Comparison of ENCODE assay signal across 9 cellular contexts in the genomic region with DNA sequence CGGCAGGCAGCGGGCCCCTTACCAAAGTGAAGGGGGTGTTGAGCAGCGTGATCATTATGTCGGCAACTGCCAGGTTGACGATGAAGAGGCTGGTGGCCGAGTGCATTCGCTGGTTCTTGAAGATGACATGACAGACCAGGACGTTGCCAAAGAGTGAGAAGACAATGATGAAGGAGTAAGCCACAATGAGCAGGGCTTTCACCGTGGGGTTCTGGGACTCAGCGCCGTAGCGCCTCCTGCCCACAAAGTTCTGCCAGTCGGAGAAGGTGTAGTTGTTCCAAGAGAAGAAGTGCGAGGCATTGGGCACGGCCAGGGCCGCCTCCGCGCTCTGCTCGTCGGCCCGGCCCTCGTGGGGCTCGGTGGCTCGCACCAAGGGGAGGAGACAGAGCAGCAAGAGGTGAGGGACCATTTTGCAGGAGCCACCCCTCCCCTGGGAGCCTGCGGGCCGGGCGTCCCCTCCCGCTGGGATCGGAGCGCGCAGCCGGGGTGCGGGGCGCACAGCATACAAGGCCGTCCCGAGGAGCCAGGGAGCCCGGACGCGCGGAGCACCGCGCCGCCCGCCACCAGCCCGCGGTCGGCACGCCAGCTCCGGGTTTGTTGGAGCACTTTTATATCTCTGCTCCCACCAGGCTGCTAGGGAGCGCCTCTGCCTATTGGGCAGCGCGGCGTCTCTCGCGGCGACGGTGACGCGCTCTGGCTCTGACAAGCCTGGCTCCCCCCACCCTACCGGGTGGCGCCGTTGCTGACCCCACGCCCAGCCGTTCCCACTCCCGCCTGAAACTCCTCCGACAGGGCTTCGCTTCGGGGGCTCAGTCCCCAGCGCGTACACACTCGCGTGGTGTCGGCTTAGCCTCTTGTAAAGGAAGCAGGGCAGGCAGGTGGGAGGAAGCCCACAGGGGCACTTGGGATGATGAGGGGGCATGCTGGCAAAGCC. TPM values are rescaled to one million over a fixed set of nuclear protein-coding genes. Genes with fewer than 3 reads are reported as not detected.
DNase-seq lines count a peak whose midpoint lies in the region; ATAC-seq and TF ChIP-seq lines count a peak whose summit lies in the region.
"Had no signal": no experiment of that assay in that cellular context is flagged by ENCODE, and none has a peak within 500 bp of the region (broad histone marks: within the 10 kb centered on the region; RNA-seq: fewer than 3 reads in every experiment).

A gene (minus strand): TSS at position 581 of the 934 bp plus-strand sequence. CDS start 172 bp downstream, at position 409.

- peak within 1 kb of the TSS in 7 of 10 donors; percentile 12 to 56 (median 36) for H3K4me3 Mint-ChIP-seq in naive thymus-derived CD4-positive, alpha-beta T cell

- peak within 1 kb of the TSS; percentile 14 for H3K4me3 ChIP-seq in epithelial cell of esophagus (ENCODE audit: low read length)
- no peak within 1 kb of the TSS for H3K4me3 ChIP-seq in naive thymus-derived CD4-positive, alpha-beta T cell (ENCODE audit: low read length)

- no peak within 1 kb of the TSS for H3K27ac ChIP-seq in naive thymus-derived CD4-positive, alpha-beta T cell (ENCODE audit: low read depth, low read length)

- H3K9me3 ChIP-seq in naive thymus-derived CD4-positive, alpha-beta T cell (ENCODE audit: control insufficient read depth in 2 of 3, low read length in 3 of 3), result peaks cover 0 to 10% (median 0%) of the 10 kb centered on the region in 3 experiments

- peaks cover 42 to 56% (median 50%) of the 10 kb centered on the region in 5 donors for H3K27me3 Mint-ChIP-seq in naive thymus-derived CD4-positive, alpha-beta T cell

- DNase-seq in AG20443 (ENCODE audit: low spot score) (peak; percentile 60), NCI-H128 (lab: John Stamatoyannopoulos, UW; ENCODE audit: unreplicated experiment) (peak; percentile 18), epithelial cell of esophagus (ENCODE audit: low read depth) (peak; percentile 24), cortex of kidney (lab: John Stamatoyannopoulos, UW) (no peak), globus pallidus (ENCODE audit: low spot score) (no peak)
- no peak for DNase-seq in naive thymus-derived CD4-positive, alpha-beta T cell

- intact Hi-C loops in naive thymus-derived CD4-positive, alpha-beta T cell (cut with micrococcal nuclease), result no loop called here

- H3K36me3 Mint-ChIP-seq in naive thymus-derived CD4-positive, alpha-beta T cell, result peaks cover 2 to 12% (median 7%) of the 10 kb centered on the region in 5 donors

- H3K36me3 ChIP-seq in naive thymus-derived CD4-positive, alpha-beta T cell (ENCODE audit: control insufficient read depth in 2 of 3, insufficient read depth in 3 of 3, low read length in 3 of 3), result no peaks in the 10 kb centered on the region

- ATAC-seq in naive thymus-derived CD4-positive, alpha-beta T cell, result no peak
- no peak for ATAC-seq in GM21528 (IDR thresholded peaks at IDR 0.05; ENCODE audit: low FRiP score, unreplicated experiment)
- ATAC-seq in GM18517 (IDR thresholded peaks at IDR 0.05; ENCODE audit: unreplicated experiment), result no peak

- peaks cover 6 to 14% (median 11%) of the 10 kb centered on the region in 7 donors for H3K4me1 Mint-ChIP-seq in naive thymus-derived CD4-positive, alpha-beta T cell

- H3K9me3 Mint-ChIP-seq in naive thymus-derived CD4-positive, alpha-beta T cell, result peaks cover 0 to 56% (median 11%) of the 10 kb centered on the region in 11 donors

- H3K27me3 ChIP-seq in naive thymus-derived CD4-positive, alpha-beta T cell (ENCODE audit: control insufficient read depth in 2 of 2, insufficient read depth in 2 of 2, low read length in 2 of 2), result no peaks in the 10 kb centered on the region

- H3K4me1 ChIP-seq in naive thymus-derived CD4-positive, alpha-beta T cell (ENCODE audit: control insufficient read depth in 2 of 2, insufficient read depth in 2 of 2, low read length in 2 of 2), result no peaks in the 10 kb centered on the region

- CTCF ChIA-PET in naive thymus-derived CD4-positive, alpha-beta T cell (lab: Charles Lee), result no interaction called here

- TF ChIP-seq CTCF in epithelial cell of esophagus (IDR thresholded peaks at IDR 0.05; ENCODE audit: insufficient read depth, low read depth, low read length, missing control alignments), result no peak

- H3K27ac Mint-ChIP-seq in naive thymus-derived CD4-positive, alpha-beta T cell, result peak within 1 kb of the TSS in 1 of 9 donors; percentile 4

- POLR2A ChIA-PET in naive thymus-derived CD4-positive, alpha-beta T cell (lab: Charles Lee), result no interaction called here

RNA-seq across cellular contexts. Expression of the gene that starts here (rescaled TPM):
- under 1 TPM in 3 of 5 experiments, not detected in 2; 0.05 to 0.27 (median 0.12) TPM for total RNA-seq in naive thymus-derived CD4-positive, alpha-beta T cell
- polyA plus RNA-seq in naive thymus-derived CD4-positive, alpha-beta T cell, result under 1 TPM in 1 of 2 donors, not detected in 1; 0.08 TPM
- total RNA-seq: SK-MEL-5 had no signal

Comparison
In these comparisons a context has a peak if more than half of its experiments do, and no peak if none do; other contexts are left out.
1. DNase-seq: peak in AG20443 (single experiment), NCI-H128 (single experiment) and epithelial cell of esophagus (single experiment); none in naive thymus-derived CD4-positive, alpha-beta T cell (0 of 9), cortex of kidney (single experiment) and globus pallidus (single experiment).